23 cellular contexts compared by ENCODE assay signal in genomic region chr3:133965033-133965570, GRCh38.
DNase-seq lines count a peak whose midpoint lies in the region; ATAC-seq, FAIRE-seq and TF ChIP-seq lines count a peak whose summit lies in the region.
"Had no signal": no experiment of that assay in that cellular context is flagged by ENCODE, and none has a peak within 500 bp of the region (broad histone marks: within the 10 kb centered on the region; RNA-seq: fewer than 3 reads in every experiment).

No MANE protein-coding gene starts in this region.

- dilution Hi-C loops in endothelial cell of umbilical vein (cut with MboI; ENCODE audit: extremely low pct_ligation_motif_present, low sequenced_read_pairs): no loop called here

- no peaks in the 10 kb centered on the region for H3K36me3 ChIP-seq in endothelial cell of umbilical vein (ENCODE audit: control insufficient read depth in 2 of 2, extremely low read depth in 1 of 2, insufficient read depth in 2 of 2, low read length in 2 of 2)
- H3K36me3 ChIP-seq in H7 (replicated peaks; ENCODE audit: control insufficient read depth, insufficient read depth, low read length): no peaks in the 10 kb centered on the region
- H3K36me3 ChIP-seq: upper lobe of right lung had no signal

- CTCF ChIA-PET in endothelial cell of umbilical vein (lab: Charles Lee): interaction anchor here (0.9 to 4.1 kb wide), 9 partner anchors 9 to 247 kb away, joined by 3 to 27 read pairs (median 5); no protein-coding TSS in a partner anchor

- DNase-seq in NCI-H748 (lab: John Stamatoyannopoulos, UW; ENCODE audit: unreplicated experiment): peak; percentile 18
- DNase-seq in NCI-H748 treated with DMSO at 0.1 percent for 48 hours (lab: John Stamatoyannopoulos, UW): no peak
- DNase-seq in NCI-H1092 (lab: John Stamatoyannopoulos, UW): peak; percentile 50
- no peak for DNase-seq in endothelial cell of umbilical vein (ENCODE audit: low read depth, low spot score)
- DNase-seq in stimulated activated CD4-positive, alpha-beta T cell treated with anti-CD3 and anti-CD28 coated beads, Interleukin-2, amount 100 ng/mL, for 48 hours: no peak
- DNase-seq in activated naive CD8-positive, alpha-beta T cell treated with anti-CD3 and anti-CD28 coated beads, Interleukin-2, amount 50 U/mL, for 24 hours: no peak
- no peak for DNase-seq in GDM1 (lab: John Stamatoyannopoulos, UW)
- no peak for DNase-seq in H7
- DNase-seq: activated CD4-positive, alpha-beta memory T cell treated with anti-CD3 and anti-CD28 coated beads, Interleukin-2, amount 10 ng/mL, durations not matched to agents 7 days and 5 days; activated CD4-positive, CD25-positive, alpha-beta regulatory T cell; activated naive CD4-positive, alpha-beta T cell; activated T-cell treated with anti-CD3 and anti-CD28 coated beads, Interleukin-2, amount 50 U/mL, for 1 hour; amygdala; natural killer cell; NCI-H1417; SK-N-SH; stimulated activated CD4-positive, alpha-beta T cell treated with anti-CD3 and anti-CD28 coated beads, Interleukin-1b, Interleukin-23, amount 100 ng/mL, for 48 hours; stimulated activated naive CD4-positive, alpha-beta T cell treated with Interleukin-2 at 50 U/mL for 16 hours; upper lobe of right lung had no signal

- H3K27me3 ChIP-seq in endothelial cell of umbilical vein (ENCODE audit: control insufficient read depth in 2 of 2, insufficient read depth in 2 of 2, low read length in 2 of 2) (no peaks in the 10 kb centered on the region), H7 (ENCODE audit: control insufficient read depth, insufficient read depth, low read length) (no peaks in the 10 kb centered on the region)
- H3K27me3 ChIP-seq: upper lobe of right lung had no signal

- no peak overlapping the region for H3K27ac Mint-ChIP-seq in activated naive CD8-positive, alpha-beta T cell treated with anti-CD3 and anti-CD28 coated beads, Interleukin-2, amount 50 U/mL, for 24 hours
- H3K27ac Mint-ChIP-seq: activated CD4-positive, alpha-beta memory T cell treated with anti-CD3 and anti-CD28 coated beads, Interleukin-2, amount 10 ng/mL, durations not matched to agents 7 days and 5 days; memory B cell; natural killer cell; T-helper 2 cell treated with Interferon-gamma antibody and Interleukin-4, amounts not matched to agents 5 μg/mL and 100 μg/mL, for 36 hours had no signal

- TF ChIP-seq POLR2A in endothelial cell of umbilical vein (IDR thresholded peaks at IDR 0.05; ENCODE audit: low read depth, low read length): no peak

- intact Hi-C loops in endothelial cell of umbilical vein (cut with micrococcal nuclease): no loop called here

- H3K4me3 ChIP-seq in endothelial cell of umbilical vein (replicated peaks in 1 of 3; ENCODE audit: insufficient read depth in 1 of 3, low read depth in 1 of 3, low read length in 3 of 3) (no peak overlapping the region), H7 (ENCODE audit: insufficient read depth, low read depth, low read length) (no peak overlapping the region)
- H3K4me3 ChIP-seq: A549, upper lobe of right lung had no signal

- peaks cover 2% of the 10 kb centered on the region for H3K27me3 Mint-ChIP-seq in activated naive CD8-positive, alpha-beta T cell treated with anti-CD3 and anti-CD28 coated beads, Interleukin-2, amount 50 U/mL, for 24 hours
- H3K27me3 Mint-ChIP-seq: activated CD4-positive, alpha-beta memory T cell treated with anti-CD3 and anti-CD28 coated beads, Interleukin-2, amount 10 ng/mL, durations not matched to agents 7 days and 5 days had no signal

- H3K9me1 ChIP-seq in endothelial cell of umbilical vein (replicated peaks; ENCODE audit: control insufficient read depth, extremely low read depth, insufficient read depth, low read length): no peaks in the 10 kb centered on the region

- no TSS peak for BruUV-seq in endothelial cell of umbilical vein (replicated peaks; lab: Mats Ljungman, UMichigan)

- no peak overlapping the region for H3K27ac ChIP-seq in endothelial cell of umbilical vein (ENCODE audit: insufficient read depth, low read depth, low read length)
- H3K27ac ChIP-seq: A549, upper lobe of right lung had no signal

- H4K20me1 ChIP-seq in endothelial cell of umbilical vein (replicated peaks; ENCODE audit: control insufficient read depth, extremely low read depth, insufficient read depth, low read length): no peaks in the 10 kb centered on the region

- H3K9me3 ChIP-seq in endothelial cell of umbilical vein (replicated peaks; ENCODE audit: control insufficient read depth, insufficient read depth, low read length): no peaks in the 10 kb centered on the region
- H3K9me3 ChIP-seq: A549, SK-N-SH, upper lobe of right lung had no signal

- no peaks in the 10 kb centered on the region for H3K79me2 ChIP-seq in endothelial cell of umbilical vein (ENCODE audit: control insufficient read depth, insufficient read depth, low read length)

- no peaks in the 10 kb centered on the region for H3K36me3 Mint-ChIP-seq in activated naive CD8-positive, alpha-beta T cell treated with anti-CD3 and anti-CD28 coated beads, Interleukin-2, amount 50 U/mL, for 24 hours (ENCODE audit: low read depth)
- H3K36me3 Mint-ChIP-seq: memory B cell, natural killer cell had no signal

- H3K4me2 ChIP-seq in endothelial cell of umbilical vein (ENCODE audit: insufficient read depth, low read length): no peak overlapping the region
- H3K4me2 ChIP-seq: A549, SK-N-SH had no signal

- no peak overlapping the region for H3K9ac ChIP-seq in endothelial cell of umbilical vein (replicated peaks; ENCODE audit: extremely low read depth, insufficient read depth, low read length)
- H3K9ac ChIP-seq: SK-N-SH had no signal

- H3K4me1 Mint-ChIP-seq in activated naive CD8-positive, alpha-beta T cell treated with anti-CD3 and anti-CD28 coated beads, Interleukin-2, amount 50 U/mL, for 24 hours: no peaks in the 10 kb centered on the region
- H3K4me1 Mint-ChIP-seq: activated CD4-positive, alpha-beta memory T cell treated with anti-CD3 and anti-CD28 coated beads, Interleukin-2, amount 10 ng/mL, durations not matched to agents 7 days and 5 days; memory B cell had no signal

- ATAC-seq in activated naive CD8-positive, alpha-beta T cell treated with anti-CD3 and anti-CD28 coated beads, Interleukin-2, amount 50 U/mL, for 24 hours: no peak
- ATAC-seq: natural killer cell had no signal

- FAIRE-seq in endothelial cell of umbilical vein (lab: Jason Lieb, UNC): peak; percentile 26
- FAIRE-seq: A549, islet of Langerhans had no signal

- no peak for TF ChIP-seq CTCF in endothelial cell of umbilical vein (IDR thresholded peaks at IDR 0.05; ENCODE audit: extremely low read depth in 1 of 2, insufficient read depth in 1 of 2, low read depth in 1 of 2, low read length in 2 of 2)

- no peak overlapping the region for H2AFZ ChIP-seq in endothelial cell of umbilical vein (ENCODE audit: low read depth, low read length)

- H3K4me3 Mint-ChIP-seq in activated naive CD8-positive, alpha-beta T cell treated with anti-CD3 and anti-CD28 coated beads, Interleukin-2, amount 50 U/mL, for 24 hours: no peak overlapping the region
- H3K4me3 Mint-ChIP-seq: activated CD4-positive, alpha-beta memory T cell treated with anti-CD3 and anti-CD28 coated beads, Interleukin-2, amount 10 ng/mL, durations not matched to agents 7 days and 5 days; memory B cell; natural killer cell; T-helper 2 cell treated with Interferon-gamma antibody and Interleukin-4, amounts not matched to agents 5 μg/mL and 100 μg/mL, for 36 hours had no signal

- peaks cover 15% of the 10 kb centered on the region for H3K4me1 ChIP-seq in endothelial cell of umbilical vein (ENCODE audit: control insufficient read depth, extremely low read depth, insufficient read depth, low read length)
- H3K4me1 ChIP-seq: A549 had no signal

- POLR2A ChIA-PET in endothelial cell of umbilical vein (lab: Charles Lee): no interaction called here

- no peaks in the 10 kb centered on the region for H3K9me3 Mint-ChIP-seq in activated naive CD8-positive, alpha-beta T cell treated with anti-CD3 and anti-CD28 coated beads, Interleukin-2, amount 50 U/mL, for 24 hours
- H3K9me3 Mint-ChIP-seq: activated CD4-positive, alpha-beta memory T cell treated with anti-CD3 and anti-CD28 coated beads, Interleukin-2, amount 10 ng/mL, durations not matched to agents 7 days and 5 days; T-helper 2 cell treated with Interferon-gamma antibody and Interleukin-4, amounts not matched to agents 5 μg/mL and 100 μg/mL, for 36 hours had no signal

TF ChIP-seq in endothelial cell of umbilical vein, 7 proteins besides CTCF, POLR2A, EP300 and RAD21:
- TF ChIP-seq FOS (IDR thresholded peaks at IDR 0.05; ENCODE audit: borderline replicate concordance, insufficient read depth, low read length): no peak

Comparison
In these comparisons a context has a peak if more than half of its experiments do, and no peak if none do; other contexts are left out.
1. DNase-seq: peak in NCI-H748 (single experiment) and NCI-H1092 (single experiment); none in NCI-H748 treated with DMSO at 0.1 percent for 48 hours (single experiment), endothelial cell of umbilical vein (single experiment), stimulated activated CD4-positive, alpha-beta T cell treated with anti-CD3 and anti-CD28 coated beads, Interleukin-2, amount 100 ng/mL, for 48 hours (0 of 2), activated naive CD8-positive, alpha-beta T cell treated with anti-CD3 and anti-CD28 coated beads, Interleukin-2, amount 50 U/mL, for 24 hours (single experiment), GDM1 (single experiment) and H7 (single experiment).